Comparison of ENCODE assay signal across 8 cellular contexts in genomic region chr2:203811491-203812221, GRCh38.
DNase-seq lines count a peak whose midpoint lies in the region; ATAC-seq lines count a peak whose summit lies in the region.

No MANE protein-coding gene starts in this region.

- peak; percentile 77 for ATAC-seq in HG03175 (IDR thresholded peaks at IDR 0.05; ENCODE audit: unreplicated experiment)

- DNase-seq in GDM1 (lab: John Stamatoyannopoulos, UW) (peak; percentile 23), T follicular helper cell (ENCODE audit: low read depth) (peak; percentile 5), kidney tubule cell (ENCODE audit: low spot score) (peak; percentile 98), NCI-H2029 treated with DMSO at 0.1 percent for 48 hours (lab: John Stamatoyannopoulos, UW) (no peak), middle frontal gyrus (ENCODE audit: extremely low spot score, low spot score) (no peak)
- peak; percentile 43 for DNase-seq in activated naive CD8-positive, alpha-beta T cell treated with anti-CD3 and anti-CD28 coated beads, Interleukin-2, amount 50 U/mL, for 16 hours (ENCODE audit: low read depth, low spot score)
- DNase-seq in stimulated activated CD8-positive, alpha-beta memory T cell treated with anti-CD3 and anti-CD28 coated beads, Interleukin-12 subunit alpha, Interleukin-12 subunit beta, amount 100 ng/mL, for 4 hours (ENCODE audit: low read depth) = peak; percentile 50

Comparison
In these comparisons a context has a peak if more than half of its experiments do, and no peak if none do; other contexts are left out.
1. DNase-seq: peak in GDM1 (single experiment), T follicular helper cell (single experiment), activated naive CD8-positive, alpha-beta T cell treated with anti-CD3 and anti-CD28 coated beads, Interleukin-2, amount 50 U/mL, for 16 hours (single experiment), kidney tubule cell (single experiment) and stimulated activated CD8-positive, alpha-beta memory T cell treated with anti-CD3 and anti-CD28 coated beads, Interleukin-12 subunit alpha, Interleukin-12 subunit beta, amount 100 ng/mL, for 4 hours (single experiment); none in NCI-H2029 treated with DMSO at 0.1 percent for 48 hours (single experiment) and middle frontal gyrus (single experiment).